15 cellular contexts compared by ENCODE assay signal in genomic region chr20:40711078-40711477, GRCh38. TPM values are rescaled to one million over a fixed set of nuclear protein-coding genes. Genes with fewer than 3 reads are reported as not detected.
DNase-seq lines count a peak whose midpoint lies in the region; ATAC-seq and TF ChIP-seq lines count a peak whose summit lies in the region.
"Had no signal": no experiment of that assay in that cellular context is flagged by ENCODE, and none has a peak within 500 bp of the region (broad histone marks: within the 10 kb centered on the region; RNA-seq: fewer than 3 reads in every experiment).

No MANE protein-coding gene starts in this region.

- H3K27ac Mint-ChIP-seq in H9 (no peak overlapping the region), neural progenitor cell (no peak overlapping the region)
- H3K27ac Mint-ChIP-seq: CD4-positive, alpha-beta memory T cell had no signal

- H3T11ph ChIP-seq in H9 (ENCODE audit: low read length): no peak overlapping the region

- no peaks in the 10 kb centered on the region for H3K23me2 ChIP-seq in H9 (ENCODE audit: insufficient read length, low read depth, low read length, poor library complexity, severe bottlenecking)

- TF ChIP-seq POLR2A in heart left ventricle (IDR thresholded peaks at IDR 0.05): no peak

- H3K4me1 Mint-ChIP-seq in H9: peaks cover 5 to 18% of the 10 kb centered on the region in 2 experiments
- peaks cover 9% of the 10 kb centered on the region for H3K4me1 Mint-ChIP-seq in neural progenitor cell
- H3K4me1 Mint-ChIP-seq: CD4-positive, alpha-beta memory T cell had no signal

- H3K79me1 ChIP-seq in H9 (ENCODE audit: insufficient read depth, low read depth, low read length, poor library complexity, severe bottlenecking): no peaks in the 10 kb centered on the region

- H3K4me3 Mint-ChIP-seq in H9: no peak overlapping the region
- no peak overlapping the region for H3K4me3 Mint-ChIP-seq in neural progenitor cell
- H3K4me3 Mint-ChIP-seq: CD4-positive, alpha-beta memory T cell had no signal

- no peak for TF ChIP-seq CTCF in H9 (conservative IDR thresholded peaks at IDR 0.05)
- no peak for TF ChIP-seq CTCF in dorsolateral prefrontal cortex (IDR thresholded peaks at IDR 0.05 in 54 of 56, conservative IDR thresholded peaks at IDR 0.05 in 2 of 56; ENCODE audit: low read depth in 1 of 56, partially characterized antibody in 56 of 56)
- no peak for TF ChIP-seq CTCF in neural progenitor cell (IDR thresholded peaks at IDR 0.05)
- TF ChIP-seq CTCF in heart left ventricle (IDR thresholded peaks at IDR 0.05): no peak

- H3K9ac ChIP-seq in H9 (ENCODE audit: extremely low read depth, insufficient read length, low read length) (no peak overlapping the region), neural progenitor cell (no peak overlapping the region)

- H3K4me3 ChIP-seq in dorsolateral prefrontal cortex: peak overlapping the region in 56 of 59 donors; percentile 6 to 67 (median 41)
- no peak overlapping the region for H3K4me3 ChIP-seq in neural progenitor cell
- H3K4me3 ChIP-seq in heart left ventricle: peak overlapping the region in 1 of 12 donors; percentile 17

- ATAC-seq in HG02763 (IDR thresholded peaks at IDR 0.05; ENCODE audit: unreplicated experiment) (no peak), heart left ventricle (no peak)
- ATAC-seq: HCT116 had no signal

- no CpG with 5 or more reads among the region's 13 CpGs for WGBS in H9 (ENCODE audit: extremely low coverage, insufficient read length, low lambda C conversion rate)
- WGBS in heart left ventricle, 4 donors: 64 to 79% (median 73%) methylated on average over 13 of the region's 13 CpGs

- H3K4me1 ChIP-seq in H9 (ENCODE audit: insufficient read depth, low read length): no peaks in the 10 kb centered on the region
- peaks cover 52% of the 10 kb centered on the region for H3K4me1 ChIP-seq in neural progenitor cell
- H3K4me1 ChIP-seq in heart left ventricle: peaks cover 0 to 8% (median 0%) of the 10 kb centered on the region in 12 donors

- peaks cover under 1% of the 10 kb centered on the region; the same call in 1 of the 2 replicates for H3K27me3 Mint-ChIP-seq in H9 (ENCODE audit: low read depth)
- H3K27me3 Mint-ChIP-seq in neural progenitor cell (ENCODE audit: insufficient read depth, low read depth): peaks cover 13% of the 10 kb centered on the region

- DNase-seq in H9 (peak; percentile 18), M059J (ENCODE audit: low read depth) (peak; percentile 27), dorsolateral prefrontal cortex (no peak), neural progenitor cell (ENCODE audit: low spot score) (peak; percentile 44), cardiac septum (ENCODE audit: low spot score) (no peak), heart left ventricle (no peak)
- DNase-seq: Calu3; CD4-positive, alpha-beta memory T cell; COR-L47; DMS53; DMS79 treated with DMSO at 0.1 percent for 48 hours; GF-D8; H7 had no signal

- no peak overlapping the region for H2BK120ac ChIP-seq in H9 (ENCODE audit: low read depth, low read length, poor library complexity, severe bottlenecking)

- no peak overlapping the region for H3K23ac ChIP-seq in H9 (ENCODE audit: insufficient read length, low read depth, low read length)

- H3K27ac ChIP-seq in H9 (ENCODE audit: insufficient read length, low read depth, low read length) (no peak overlapping the region), dorsolateral prefrontal cortex (peak overlapping the region in 5 of 59 donors; percentile 9 to 54 (median 38)), neural progenitor cell (no peak overlapping the region), heart left ventricle (no peak overlapping the region)

- no peak overlapping the region for H3K14ac ChIP-seq in H9 (ENCODE audit: insufficient read depth, low read length)

- H3K79me2 ChIP-seq in H9 (ENCODE audit: insufficient read depth, low read length) (no peaks in the 10 kb centered on the region), neural progenitor cell (ENCODE audit: low read depth) (no peaks in the 10 kb centered on the region)

- H3K18ac ChIP-seq in H9 (ENCODE audit: insufficient read length, low read depth, low read length): no peak overlapping the region

- no peak overlapping the region for H2BK12ac ChIP-seq in H9 (ENCODE audit: insufficient read length, low read depth, low read length)

- H3K36me3 ChIP-seq in neural progenitor cell: no peaks in the 10 kb centered on the region
- H3K36me3 ChIP-seq in heart left ventricle: no peaks in the 10 kb centered on the region

- H4K20me1 ChIP-seq in H9 (ENCODE audit: control insufficient read depth, insufficient read depth, insufficient read length): no peaks in the 10 kb centered on the region
- H4K20me1 ChIP-seq in neural progenitor cell (ENCODE audit: low read depth): no peaks in the 10 kb centered on the region

- H2AK5ac ChIP-seq in H9 (ENCODE audit: insufficient read length, low read length): no peak overlapping the region

- no peaks in the 10 kb centered on the region for H3K9me3 Mint-ChIP-seq in H9
- no peaks in the 10 kb centered on the region for H3K9me3 Mint-ChIP-seq in neural progenitor cell
- H3K9me3 Mint-ChIP-seq: CD4-positive, alpha-beta memory T cell had no signal

- H3K4ac ChIP-seq in H9 (ENCODE audit: low read depth, low read length): no peak overlapping the region

- no peak overlapping the region for H2BK20ac ChIP-seq in H9 (ENCODE audit: low read depth, low read length, poor library complexity, severe bottlenecking)

- no peak overlapping the region for H2BK15ac ChIP-seq in H9 (ENCODE audit: low read depth, low read length)

- no peak overlapping the region for H2AFZ ChIP-seq in H9 (ENCODE audit: low read length)
- H2AFZ ChIP-seq in neural progenitor cell (replicated peaks): no peak overlapping the region

- peaks cover 24% of the 10 kb centered on the region for H3F3A ChIP-seq in neural progenitor cell (ENCODE audit: low read depth)

- H3K56ac ChIP-seq in H9 (ENCODE audit: insufficient read length, low read depth, low read length): no peak overlapping the region

- H4K91ac ChIP-seq in H9 (ENCODE audit: insufficient read length, low read depth, low read length): no peak overlapping the region

- H4K8ac ChIP-seq in H9 (replicated peaks; ENCODE audit: insufficient read length, low read depth, low read length): no peak overlapping the region

- intact Hi-C loops in dorsolateral prefrontal cortex (cut with DNase I) (no loop called here), cardiac septum (cut with DNase I) (no loop called here), heart left ventricle (cut with DNase I) (no loop called here)

- H3K36me3 Mint-ChIP-seq in H9 (ENCODE audit: insufficient read depth in 1 of 3, low read depth in 3 of 3) (no peaks in the 10 kb centered on the region), neural progenitor cell (no peaks in the 10 kb centered on the region)
- H3K36me3 Mint-ChIP-seq: CD4-positive, alpha-beta memory T cell had no signal

- H3K9me3 ChIP-seq in H9 (ENCODE audit: control insufficient read depth, low read depth, low read length) (no peaks in the 10 kb centered on the region), neural progenitor cell (ENCODE audit: low read depth) (no peaks in the 10 kb centered on the region), heart left ventricle (no peaks in the 10 kb centered on the region)

- H2BK5ac ChIP-seq in H9 (ENCODE audit: insufficient read length, low read length): no peak overlapping the region

- H3K4me2 ChIP-seq in H9 (ENCODE audit: insufficient read depth, insufficient read length, low read length) (no peak overlapping the region), neural progenitor cell (peak overlapping the region; percentile 45)

- no peaks in the 10 kb centered on the region for H3K27me3 ChIP-seq in H9 (ENCODE audit: insufficient read depth, low read length)
- H3K27me3 ChIP-seq in dorsolateral prefrontal cortex: peaks cover 0 to 36% (median 7%) of the 10 kb centered on the region in 45 donors
- no peaks in the 10 kb centered on the region for H3K27me3 ChIP-seq in neural progenitor cell
- peaks cover 0 to 25% (median 3%) of the 10 kb centered on the region in 9 donors for H3K27me3 ChIP-seq in heart left ventricle

- no peak overlapping the region for H4K5ac ChIP-seq in H9 (ENCODE audit: insufficient read length, low read depth, low read length)

RNA-seq across cellular contexts. Expression of gene MAFB, which starts 22.0 kb away (rescaled TPM):
- total RNA-seq in H9 (2021) (0.85 and 1.0 TPM in 2 replicates), dorsolateral prefrontal cortex (10 to 100 TPM in 113 of 120 experiments, 1 to 10 TPM in 7; 5.9 to 32.8 (median 14.7) TPM), neural progenitor cell (ENCODE audit: low replicate concordance) (0.64 and 1.3 TPM in 2 replicates), cardiac septum (6.8 TPM), heart left ventricle (10 to 100 TPM in 5 of 9 donors, 1 to 10 TPM in 4; 5.3 to 62.1 (median 12.1) TPM)
- total RNA-seq in M059J (2014; rRNA removed; shearing (Covaris generic)): 4.2 and 7.4 TPM in 2 replicates
- polyA plus RNA-seq in heart left ventricle: 1 to 10 TPM; 2.0 to 5.7 TPM

Comparison
In these comparisons a context has a peak if more than half of its experiments do, and no peak if none do; other contexts are left out.
1. DNase-seq: peak in H9 (single experiment), M059J (single experiment) and neural progenitor cell (single experiment); none in dorsolateral prefrontal cortex (0 of 10), cardiac septum (single experiment) and heart left ventricle (0 of 5).